In genomic region chr12:24240707-24241106, GRCh38 we compare ENCODE assay signal across 26 cellular contexts.
DNase-seq lines count a peak whose midpoint lies in the region; FAIRE-seq and TF ChIP-seq lines count a peak whose summit lies in the region.
"Had no signal": no experiment of that assay in that cellular context is flagged by ENCODE, and none has a peak within 500 bp of the region (broad histone marks: within the 10 kb centered on the region; RNA-seq: fewer than 3 reads in every experiment).

No MANE protein-coding gene starts in this region.

- H3K27ac Mint-ChIP-seq in MCF 10A (ENCODE audit: low read depth, unreplicated experiment), result no peak overlapping the region
- H3K27ac Mint-ChIP-seq: CD14-positive monocyte; CD4-positive, alpha-beta memory T cell; CD4-positive, CD25-positive, alpha-beta regulatory T cell had no signal

- H3K9ac ChIP-seq in BLaER1, result no peak overlapping the region
- H3K9ac ChIP-seq in BLaER1 treated with 17β-estradiol and CSF1 and Interleukin-3, amounts not matched to agents 10 nM and 100 nM, result no peak overlapping the region

- H3K27me3 ChIP-seq in BLaER1, result no peaks in the 10 kb centered on the region
- H3K27me3 ChIP-seq in BLaER1 treated with 17β-estradiol and CSF1 and Interleukin-3, amounts not matched to agents 10 nM and 100 nM, result no peaks in the 10 kb centered on the region
- H3K27me3 ChIP-seq: BE2C had no signal

- CTCF ChIA-PET in MCF 10A (lab: Yijun Ruan, JAX), result no interaction called here

- no peak overlapping the region for H3K4me3 ChIP-seq in BLaER1
- H3K4me3 ChIP-seq in BLaER1 treated with 17β-estradiol and CSF1 and Interleukin-3, amounts not matched to agents 10 nM and 100 nM, result no peak overlapping the region
- H3K4me3 ChIP-seq: GM12878 had no signal

- no peaks in the 10 kb centered on the region for H4K20me1 ChIP-seq in BLaER1
- H4K20me1 ChIP-seq in BLaER1 treated with 17β-estradiol and CSF1 and Interleukin-3, amounts not matched to agents 10 nM and 100 nM, result no peaks in the 10 kb centered on the region

- intact Hi-C loops in MCF 10A (cut with micrococcal nuclease), result no loop called here

- no peaks in the 10 kb centered on the region for H3K36me3 ChIP-seq in BLaER1
- no peaks in the 10 kb centered on the region for H3K36me3 ChIP-seq in BLaER1 treated with 17β-estradiol and CSF1 and Interleukin-3, amounts not matched to agents 10 nM and 100 nM
- H3K36me3 ChIP-seq: BE2C had no signal

- no peaks in the 10 kb centered on the region for H3K9me3 ChIP-seq in BLaER1
- H3K9me3 ChIP-seq in BLaER1 treated with 17β-estradiol and CSF1 and Interleukin-3, amounts not matched to agents 10 nM and 100 nM (replicated peaks in 1 of 11), result no peaks in the 10 kb centered on the region
- H3K9me3 ChIP-seq: BE2C had no signal

- peak; percentile 41 for FAIRE-seq in islet of Langerhans (lab: Jason Lieb, UNC)
- FAIRE-seq: A204.1, GM12878, GM12892, GM18507 had no signal

- no peak overlapping the region for H3K27ac ChIP-seq in BLaER1
- 0 out of 22 replicates have a peak overlapping the region, but pooled peaks of 1 of the 11 experiments have one; percentile 6 for H3K27ac ChIP-seq in BLaER1 treated with 17β-estradiol and CSF1 and Interleukin-3, amounts not matched to agents 10 nM and 100 nM

- no peak for TF ChIP-seq CTCF in MCF 10A (IDR thresholded peaks at IDR 0.05; ENCODE audit: unreplicated experiment)

- no peaks in the 10 kb centered on the region for H3K27me3 Mint-ChIP-seq in MCF 10A (ENCODE audit: insufficient read depth, unreplicated experiment)
- H3K27me3 Mint-ChIP-seq: CD4-positive, alpha-beta memory T cell; CD4-positive, CD25-positive, alpha-beta regulatory T cell; CD8-positive, alpha-beta memory T cell had no signal

- peak overlapping the region; percentile 52; the same call in 1 of the 2 replicates for H3K4me2 ChIP-seq in BLaER1
- H3K4me2 ChIP-seq in BLaER1 treated with 17β-estradiol and CSF1 and Interleukin-3, amounts not matched to agents 10 nM and 100 nM, result peak overlapping the region in 8 of 11 experiments; percentile 13 to 59 (median 36); a peak in 8 of 22 replicates

- no peak overlapping the region for H3K4me3 Mint-ChIP-seq in MCF 10A (ENCODE audit: unreplicated experiment)
- H3K4me3 Mint-ChIP-seq: CD14-positive monocyte; CD4-positive, alpha-beta memory T cell; CD4-positive, CD25-positive, alpha-beta regulatory T cell; CD8-positive, alpha-beta memory T cell had no signal

- POLR2A ChIA-PET in MCF 10A (lab: Yijun Ruan, JAX), result interaction anchor here (0.6 kb wide), 1 partner anchor 236 kb away, joined by 3 read pairs; no protein-coding TSS in a partner anchor

- H3K4me1 Mint-ChIP-seq in MCF 10A (ENCODE audit: insufficient read depth, unreplicated experiment), result no peaks in the 10 kb centered on the region
- H3K4me1 Mint-ChIP-seq: CD14-positive monocyte; CD4-positive, alpha-beta memory T cell; CD4-positive, CD25-positive, alpha-beta regulatory T cell; CD8-positive, alpha-beta memory T cell had no signal

- BruUV-seq in MCF 10A (replicated peaks; lab: Mats Ljungman, UMichigan), result no TSS peak

- H3K36me3 Mint-ChIP-seq in MCF 10A (ENCODE audit: insufficient read depth, unreplicated experiment), result no peaks in the 10 kb centered on the region
- H3K36me3 Mint-ChIP-seq: CD14-positive monocyte; CD4-positive, alpha-beta memory T cell; CD4-positive, CD25-positive, alpha-beta regulatory T cell; CD8-positive, alpha-beta memory T cell had no signal

- H3K9me3 Mint-ChIP-seq in MCF 10A (ENCODE audit: unreplicated experiment), result no peaks in the 10 kb centered on the region
- H3K9me3 Mint-ChIP-seq: CD8-positive, alpha-beta memory T cell had no signal

- DNase-seq in MCF 10A (ENCODE audit: unreplicated experiment) (no peak), H4 (ENCODE audit: low spot score) (no peak)
- no peak for DNase-seq in stimulated activated CD8-positive, alpha-beta memory T cell treated with anti-CD3 and anti-CD28 coated beads, Interleukin-4, amount 100 ng/mL, for 48 hours
- DNase-seq: 8988T; ACHN; BE2C; C1 segment of cervical spinal cord; CD4-positive, alpha-beta memory T cell; CD4-positive, CD25-positive, alpha-beta regulatory T cell; CD8-positive, alpha-beta memory T cell; COR-L47; DMS 273 treated with DMSO at 0.1 percent for 48 hours; DMS153; DMS53; DMS79; DND-41; EL; GDM1 had no signal

- H3K4me1 ChIP-seq in BLaER1, result peaks cover 18% of the 10 kb centered on the region
- H3K4me1 ChIP-seq in BLaER1 treated with 17β-estradiol and CSF1 and Interleukin-3, amounts not matched to agents 10 nM and 100 nM, result peaks cover 0 to 18% (median 14%) of the 10 kb centered on the region in 10 experiments; a peak in 15 of 20 replicates
- H3K4me1 ChIP-seq: BE2C had no signal
